In the genomic region with DNA sequence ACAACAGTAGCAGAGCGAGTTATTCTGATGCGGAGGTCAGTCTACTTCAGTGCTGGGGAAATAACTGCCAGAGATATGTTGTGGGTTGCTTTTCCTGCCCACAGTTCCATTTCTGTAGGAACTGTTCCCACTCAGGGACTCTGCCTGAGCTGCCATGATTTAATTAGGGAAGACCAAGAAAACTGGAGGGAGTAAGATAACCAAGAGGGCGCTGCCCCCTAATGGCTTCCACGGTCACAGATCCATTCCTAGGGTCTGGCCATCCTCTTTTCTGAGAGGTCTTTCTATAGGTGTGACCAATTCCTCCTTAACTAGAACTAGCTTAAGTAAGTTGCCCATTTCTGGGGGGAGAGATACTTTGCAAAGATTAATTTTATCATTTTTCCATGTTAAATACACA, we compare ENCODE assay signal across 9 cellular contexts.
DNase-seq lines count a peak whose midpoint lies in the region; ATAC-seq and TF ChIP-seq lines count a peak whose summit lies in the region.
"Had no signal": no experiment of that assay in that cellular context is flagged by ENCODE, and none has a peak within 500 bp of the region (broad histone marks: within the 10 kb centered on the region; RNA-seq: fewer than 3 reads in every experiment).

No MANE protein-coding gene starts in this region.

- H3K9me3 ChIP-seq in NT2/D1 (ENCODE audit: insufficient read depth, low read length), result no peaks in the 10 kb centered on the region

- no peak overlapping the region for H3K9ac ChIP-seq in NT2/D1 (ENCODE audit: insufficient read length, low read depth)

- H3K36me3 ChIP-seq in GM23338 (ENCODE audit: insufficient read depth) (no peaks in the 10 kb centered on the region), NT2/D1 (ENCODE audit: insufficient read depth, insufficient read length, low read length) (no peaks in the 10 kb centered on the region)

- peaks cover 26% of the 10 kb centered on the region for H3K4me1 ChIP-seq in GM23338 (ENCODE audit: insufficient read depth)
- H3K4me1 ChIP-seq in NT2/D1 (ENCODE audit: insufficient read depth, insufficient read length), result no peaks in the 10 kb centered on the region

- H3K27me3 ChIP-seq in GM23338 (ENCODE audit: insufficient read depth), result no peaks in the 10 kb centered on the region
- H3K27me3 ChIP-seq in NT2/D1 (ENCODE audit: insufficient read depth, insufficient read length), result no peaks in the 10 kb centered on the region

- H2AFZ ChIP-seq in GM23338, result no peak overlapping the region

- H3K4me3 Mint-ChIP-seq in GM23338, result no peak overlapping the region
- H3K4me3 Mint-ChIP-seq in activated CD4-positive, alpha-beta T cell treated with anti-CD3 and anti-CD28 coated beads, Interleukin-2, amount 10 ng/mL, durations not matched to agents 24 days and 14 days, result no peak overlapping the region

- H3F3A ChIP-seq in GM23338 (replicated peaks; ENCODE audit: low read depth), result no peaks in the 10 kb centered on the region

- no peaks in the 10 kb centered on the region for H4K20me1 ChIP-seq in GM23338 (replicated peaks; ENCODE audit: insufficient read depth)

- no peaks in the 10 kb centered on the region for H3K9me2 ChIP-seq in GM23338 (ENCODE audit: insufficient read depth)

- H3K4me1 Mint-ChIP-seq in GM23338, result peaks cover 20% of the 10 kb centered on the region
- peaks cover 4% of the 10 kb centered on the region for H3K4me1 Mint-ChIP-seq in activated CD4-positive, alpha-beta T cell treated with anti-CD3 and anti-CD28 coated beads, Interleukin-2, amount 10 ng/mL, durations not matched to agents 24 days and 14 days

- H3K27ac Mint-ChIP-seq in GM23338, result no peak overlapping the region
- no peak overlapping the region for H3K27ac Mint-ChIP-seq in activated CD4-positive, alpha-beta T cell treated with anti-CD3 and anti-CD28 coated beads, Interleukin-2, amount 10 ng/mL, durations not matched to agents 24 days and 14 days

- in situ Hi-C loops in GM13976 (cut with MboI; ENCODE audit: low sequenced_read_pairs, unreplicated experiment), result loop anchor here (10.0 kb wide), 1 partner anchor 121 kb away; no protein-coding TSS in a partner anchor

- ATAC-seq in GM23338, result peak; percentile 84

- H3K36me3 Mint-ChIP-seq in GM23338 (ENCODE audit: low read depth), result no peaks in the 10 kb centered on the region
- H3K36me3 Mint-ChIP-seq in activated CD4-positive, alpha-beta T cell treated with anti-CD3 and anti-CD28 coated beads, Interleukin-2, amount 10 ng/mL, durations not matched to agents 24 days and 14 days (ENCODE audit: low read depth), result no peaks in the 10 kb centered on the region

- DNase-seq in A172 (ENCODE audit: low spot score) (peak; percentile 44), GM23338 (ENCODE audit: low spot score) (peak; percentile 80), NT2/D1 (ENCODE audit: low read depth, low spot score) (peak; percentile 63), fibroblast of villous mesenchyme (ENCODE audit: low read depth) (peak; percentile 4), GM13976 (ENCODE audit: low spot score) (no peak), cortex of kidney (lab: John Stamatoyannopoulos, UW) (no peak)
- no peak for DNase-seq in activated effector memory CD4-positive, alpha-beta T cell treated with anti-CD3 and anti-CD28 coated beads, Interleukin-2, amount 50 U/mL, for 16 hours
- DNase-seq in activated CD4-positive, alpha-beta T cell treated with anti-CD3 and anti-CD28 coated beads, Interleukin-2, amount 10 ng/mL, durations not matched to agents 24 days and 14 days, result no peak
- DNase-seq: T-helper 2 cell had no signal

- peak; percentile 77 to 88 for TF ChIP-seq CTCF in GM23338 (conservative IDR thresholded peaks at IDR 0.05; ENCODE audit: low read depth in 2 of 2)
- TF ChIP-seq CTCF in fibroblast of villous mesenchyme (IDR thresholded peaks at IDR 0.05; ENCODE audit: insufficient read depth, low read depth, low read length), result peak; percentile 21
- no peak for TF ChIP-seq CTCF in GM13976 (IDR thresholded peaks at IDR 0.05; ENCODE audit: borderline replicate concordance, control extremely low read depth, extremely low read depth, insufficient read depth, missing control alignments)

- no peaks in the 10 kb centered on the region for H3K79me2 ChIP-seq in GM23338 (replicated peaks; ENCODE audit: insufficient read depth)

- H3K4me2 ChIP-seq in GM23338, result no peak overlapping the region

- intact Hi-C loops in activated CD4-positive, alpha-beta T cell treated with anti-CD3 and anti-CD28 coated beads, Interleukin-2, amount 10 ng/mL, durations not matched to agents 24 days and 14 days (cut with micrococcal nuclease), result loop anchor here (10.0 kb wide), 1 partner anchor 329 kb away; no protein-coding TSS in a partner anchor

- H3K27ac ChIP-seq in GM23338 (ENCODE audit: low read depth), result no peak overlapping the region

- no peaks in the 10 kb centered on the region for H3K27me3 Mint-ChIP-seq in GM23338 (ENCODE audit: insufficient read depth, low read depth, poor library complexity)
- peaks cover 14% of the 10 kb centered on the region for H3K27me3 Mint-ChIP-seq in activated CD4-positive, alpha-beta T cell treated with anti-CD3 and anti-CD28 coated beads, Interleukin-2, amount 10 ng/mL, durations not matched to agents 24 days and 14 days

- H3K9me3 Mint-ChIP-seq in GM23338, result no peaks in the 10 kb centered on the region
- no peaks in the 10 kb centered on the region for H3K9me3 Mint-ChIP-seq in activated CD4-positive, alpha-beta T cell treated with anti-CD3 and anti-CD28 coated beads, Interleukin-2, amount 10 ng/mL, durations not matched to agents 24 days and 14 days

- H3K4me3 ChIP-seq in GM23338 (no peak overlapping the region), NT2/D1 (ENCODE audit: insufficient read length, low read depth) (no peak overlapping the region), fibroblast of villous mesenchyme (ENCODE audit: low read depth, low read length) (no peak overlapping the region)

TF ChIP-seq in GM23338, 12 proteins besides CTCF, POLR2A, EP300 and RAD21 (continues in another document):
- TF ChIP-seq REST (IDR thresholded peaks at IDR 0.05; ENCODE audit: unreplicated experiment), result no peak
- no peak for TF ChIP-seq NANOG (IDR thresholded peaks at IDR 0.05; ENCODE audit: borderline replicate concordance)
- TF ChIP-seq POLR2AphosphoS5 (IDR thresholded peaks at IDR 0.05; ENCODE audit: low read depth), result no peak
- TF ChIP-seq ZNF331 (CRISPR knock-in tag; IDR thresholded peaks at IDR 0.05; ENCODE audit: low read depth), result no peak
- no peak for TF ChIP-seq EZH2phosphoT487 (IDR thresholded peaks at IDR 0.05; ENCODE audit: unreplicated experiment)
- no peak for TF ChIP-seq CREB1 (CRISPR knock-in tag; IDR thresholded peaks at IDR 0.05; ENCODE audit: low read depth)
- TF ChIP-seq STAT1 (IDR thresholded peaks at IDR 0.05; ENCODE audit: unreplicated experiment), result no peak
- TF ChIP-seq ETS1 (IDR thresholded peaks at IDR 0.05), result no peak

Comparison
In these comparisons a context has a peak if more than half of its experiments do, and no peak if none do; other contexts are left out.
1. DNase-seq: peak in A172 (single experiment), GM23338 (single experiment), NT2/D1 (single experiment) and fibroblast of villous mesenchyme (single experiment); none in GM13976 (single experiment), activated effector memory CD4-positive, alpha-beta T cell treated with anti-CD3 and anti-CD28 coated beads, Interleukin-2, amount 50 U/mL, for 16 hours (single experiment), cortex of kidney (single experiment) and activated CD4-positive, alpha-beta T cell treated with anti-CD3 and anti-CD28 coated beads, Interleukin-2, amount 10 ng/mL, durations not matched to agents 24 days and 14 days (single experiment).